Comparison of ENCODE assay signal across 9 cellular contexts in genomic region chr6:2749972-2750600, GRCh38. TPM values are rescaled to one million over a fixed set of nuclear protein-coding genes. Genes with fewer than 3 reads are reported as not detected.
DNase-seq lines count a peak whose midpoint lies in the region; ATAC-seq, FAIRE-seq and TF ChIP-seq lines count a peak whose summit lies in the region.
"Had no signal": no experiment of that assay in that cellular context is flagged by ENCODE, and none has a peak within 500 bp of the region (broad histone marks: within the 10 kb centered on the region; RNA-seq: fewer than 3 reads in every experiment).

No MANE protein-coding gene starts in this region.

- no peaks in the 10 kb centered on the region for H4K20me1 ChIP-seq in astrocyte (ENCODE audit: insufficient read depth, low read length)

- peaks cover 38% of the 10 kb centered on the region for H3K27me3 Mint-ChIP-seq in T-helper 17 cell
- peaks cover 2% of the 10 kb centered on the region for H3K27me3 Mint-ChIP-seq in astrocyte (ENCODE audit: low read depth, unreplicated experiment)

- no peaks in the 10 kb centered on the region for H3K9me3 Mint-ChIP-seq in astrocyte (ENCODE audit: unreplicated experiment)
- H3K9me3 Mint-ChIP-seq: T-helper 1 cell treated with Interleukin-12 subunit alpha and Interleukin-12 subunit beta and Interleukin-4 antibody, amounts not matched to agents 30 μg/mL and 1 μg/mL, for 36 hours had no signal

- peaks cover 6% of the 10 kb centered on the region for H3K27me3 ChIP-seq in astrocyte (ENCODE audit: insufficient read depth, low read length)

- H2AFZ ChIP-seq in astrocyte (ENCODE audit: low read depth, low read length), result no peak overlapping the region

- peak; percentile 93 for TF ChIP-seq CTCF in astrocyte (IDR thresholded peaks at IDR 0.05; ENCODE audit: insufficient read depth, low read depth, low read length)

- H3K9me3 ChIP-seq in T-helper 17 cell (ENCODE audit: control insufficient read depth, low read length, poor library complexity, severe bottlenecking), result no peaks in the 10 kb centered on the region
- H3K9me3 ChIP-seq in astrocyte (ENCODE audit: insufficient read depth, low read depth, low read length), result no peaks in the 10 kb centered on the region

- FAIRE-seq in astrocyte (lab: Jason Lieb, UNC), result no peak

- no peaks in the 10 kb centered on the region for H3K79me2 ChIP-seq in astrocyte (ENCODE audit: insufficient read depth, low read length)

- ATAC-seq in T-helper 17 cell (peak; percentile 74), GM21515 (IDR thresholded peaks at IDR 0.05; ENCODE audit: unreplicated experiment) (no peak), GM18502 (IDR thresholded peaks at IDR 0.05; ENCODE audit: poor library complexity, unreplicated experiment) (no peak)

- peak overlapping the region; percentile 40 for H3K4me2 ChIP-seq in astrocyte (ENCODE audit: low read length)

- H3K9ac ChIP-seq in astrocyte (ENCODE audit: low read length), result no peak overlapping the region

- no peak overlapping the region for H3K4me3 ChIP-seq in astrocyte (ENCODE audit: insufficient read depth, low read depth, low read length)

- H3K27ac Mint-ChIP-seq in T-helper 17 cell, result no peak overlapping the region
- no peak overlapping the region for H3K27ac Mint-ChIP-seq in astrocyte (ENCODE audit: unreplicated experiment)
- H3K27ac Mint-ChIP-seq: T-helper 1 cell treated with Interleukin-12 subunit alpha and Interleukin-12 subunit beta and Interleukin-4 antibody, amounts not matched to agents 30 μg/mL and 1 μg/mL, for 36 hours had no signal

- DNase-seq in DMS53 (lab: John Stamatoyannopoulos, UW), result peak; percentile 74
- peak; percentile 53 for DNase-seq in LoVo (ENCODE audit: low spot score)
- DNase-seq in T-helper 17 cell, result peak; percentile 40 to 64 (median 41)
- DNase-seq in astrocyte (ENCODE audit: low read depth), result no peak
- DNase-seq in hypothalamus (lab: John Stamatoyannopoulos, UW), result peak in 31 of 51 donors; percentile 10 to 82 (median 38)
- peak; percentile 50 to 79 (median 58) for DNase-seq in stimulated activated CD4-positive, alpha-beta T cell treated with anti-CD3 and anti-CD28 coated beads, Interleukin-12 subunit alpha, Interleukin-12 subunit beta, amount 100 ng/mL, for 48 hours (ENCODE audit: low read depth in 2 of 3, low spot score in 1 of 3)

- no peaks in the 10 kb centered on the region for H3K36me3 ChIP-seq in astrocyte (ENCODE audit: insufficient read depth, low read length)

- H3K4me1 Mint-ChIP-seq in T-helper 17 cell, result peaks cover 5% of the 10 kb centered on the region
- peaks cover 7% of the 10 kb centered on the region for H3K4me1 Mint-ChIP-seq in astrocyte (ENCODE audit: low read depth, unreplicated experiment)

- no peaks in the 10 kb centered on the region for H3K36me3 Mint-ChIP-seq in T-helper 17 cell (ENCODE audit: low read depth)
- no peaks in the 10 kb centered on the region for H3K36me3 Mint-ChIP-seq in astrocyte (ENCODE audit: low read depth, unreplicated experiment)

- H3K4me3 Mint-ChIP-seq in T-helper 17 cell, result no peak overlapping the region
- H3K4me3 Mint-ChIP-seq in astrocyte (ENCODE audit: unreplicated experiment), result no peak overlapping the region
- H3K4me3 Mint-ChIP-seq: T-helper 1 cell treated with Interleukin-12 subunit alpha and Interleukin-12 subunit beta and Interleukin-4 antibody, amounts not matched to agents 30 μg/mL and 1 μg/mL, for 36 hours had no signal

- H3K4me1 ChIP-seq in astrocyte (ENCODE audit: insufficient read depth, low read length), result peaks cover 4% of the 10 kb centered on the region

- H3K27ac ChIP-seq in astrocyte (ENCODE audit: low read depth, low read length), result no peak overlapping the region

RNA-seq across cellular contexts. Expression of gene MYLK4, which starts 0.6 kb away (rescaled TPM):
- total RNA-seq in T-helper 17 cell (1 to 10 TPM in 1 of 2 donors, under 1 TPM in 1; 0.45 to 1.7 TPM), astrocyte (0.23 and 0.55 TPM in 2 replicates)

RNA-seq across cellular contexts. Expression of gene WRNIP1, which starts 15.1 kb away (rescaled TPM):
- total RNA-seq in T-helper 17 cell (10 to 100 TPM; 34.0 to 45.3 TPM), astrocyte (31.3 and 31.5 TPM in 2 replicates)
